ENCODE assay signal across 12 cellular contexts in the genomic region with DNA sequence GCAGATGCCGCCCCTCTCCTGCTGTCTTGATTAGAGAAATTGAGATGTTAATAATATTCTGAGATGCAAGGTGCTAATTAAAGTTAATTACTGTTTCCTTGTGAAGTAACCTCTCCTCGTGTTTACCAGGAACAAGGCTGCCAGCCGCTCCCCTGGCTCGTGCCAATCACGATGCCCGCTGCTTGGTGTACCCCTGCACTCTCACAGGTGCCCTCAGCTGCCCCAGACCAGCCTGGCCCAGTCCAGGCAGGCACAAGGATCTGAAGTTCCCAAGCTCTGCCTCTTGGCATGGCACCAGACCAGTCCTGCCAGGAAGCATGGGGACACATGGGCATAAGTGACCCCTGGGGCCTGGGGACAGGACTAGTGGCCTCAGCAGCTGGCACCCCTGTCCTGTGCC. TPM values are rescaled to one million over a fixed set of nuclear protein-coding genes. Genes with fewer than 3 reads are reported as not detected.
A peak's percentile ranks its signal among the peaks of the same experiment; 100 is the strongest.
DNase-seq lines count a peak whose midpoint lies in the region; ATAC-seq and TF ChIP-seq lines count a peak whose summit lies in the region.
"Had no signal": no experiment of that assay in that cellular context is flagged by ENCODE, and none has a peak within 500 bp of the region (broad histone marks: within the 10 kb centered on the region; RNA-seq: fewer than 3 reads in every experiment).

No MANE protein-coding gene starts in this region.

- H3K27ac ChIP-seq in C4-2B (peak overlapping the region; percentile 68), gastroesophageal sphincter (peak overlapping the region in 3 of 4 donors; percentile 34 to 71 (median 62)), psoas muscle (peak overlapping the region; percentile 53)
- H3K27ac ChIP-seq: hepatocyte, SK-N-MC had no signal

- DNase-seq in NCI-H69 (lab: John Stamatoyannopoulos, UW): peak; percentile 84
- DNase-seq in psoas muscle: no peak
- DNase-seq in cerebellum (ENCODE audit: low spot score): no peak
- no peak for DNase-seq in GM13976 (ENCODE audit: low spot score)
- DNase-seq in activated CD4-positive, alpha-beta T cell treated with anti-CD3 and anti-CD28 coated beads for 1 hour: no peak
- DNase-seq: NCI-H187 had no signal

- intact Hi-C loops in psoas muscle (cut with DNase I): no loop called here

- no peaks in the 10 kb centered on the region for H3K9me3 ChIP-seq in gastroesophageal sphincter
- no peaks in the 10 kb centered on the region for H3K9me3 ChIP-seq in psoas muscle

- H3K4me3 ChIP-seq in gastroesophageal sphincter (no peak overlapping the region), psoas muscle (no peak overlapping the region)
- H3K4me3 ChIP-seq: hepatocyte, SK-N-MC had no signal

- ATAC-seq in gastroesophageal sphincter (no peak), psoas muscle (no peak), HG02973 (IDR thresholded peaks at IDR 0.05; ENCODE audit: unreplicated experiment) (no peak)

- TF ChIP-seq CTCF in C4-2B (conservative IDR thresholded peaks at IDR 0.05) (no peak), gastroesophageal sphincter (IDR thresholded peaks at IDR 0.05) (no peak), psoas muscle (IDR thresholded peaks at IDR 0.05) (no peak), GM13976 (IDR thresholded peaks at IDR 0.05; ENCODE audit: borderline replicate concordance, control extremely low read depth, extremely low read depth, insufficient read depth, missing control alignments) (no peak)

- WGBS in gastroesophageal sphincter (ENCODE audit: low coverage in 1 of 2), 2 donors: 0 to 30% methylated on average over 1 to 2 of the region's 6 CpGs
- 32 to 54% (median 51%) methylated on average over 5 to 6 of the region's 6 CpGs for WGBS in psoas muscle, 3 donors

- H3K4me1 ChIP-seq in gastroesophageal sphincter (peaks cover 0 to 35% (median 0%) of the 10 kb centered on the region in 3 donors), psoas muscle (peaks cover 12% of the 10 kb centered on the region)

- H3K27me3 ChIP-seq in gastroesophageal sphincter: peaks cover 79% of the 10 kb centered on the region
- H3K27me3 ChIP-seq in psoas muscle (ENCODE audit: insufficient read depth in 3 of 3, low read length in 2 of 3): peaks cover 0 to 31% (median 0%) of the 10 kb centered on the region in 3 donors
- H3K27me3 ChIP-seq: hepatocyte had no signal

- TF ChIP-seq EP300 in gastroesophageal sphincter (IDR thresholded peaks at IDR 0.05): no peak

- H3K36me3 ChIP-seq in gastroesophageal sphincter: no peaks in the 10 kb centered on the region
- H3K36me3 ChIP-seq in psoas muscle (ENCODE audit: insufficient read depth in 1 of 2, low read depth in 1 of 2): no peaks in the 10 kb centered on the region

- no peak for TF ChIP-seq POLR2A in gastroesophageal sphincter (IDR thresholded peaks at IDR 0.05)

- in situ Hi-C loops in GM13976 (cut with MboI; ENCODE audit: low sequenced_read_pairs, unreplicated experiment): no loop called here

RNA-seq across cellular contexts. Expression of a gene that starts 36.4 kb away (rescaled TPM):
- 10 to 100 TPM; 23.0 to 52.8 (median 30.9) TPM for total RNA-seq in gastroesophageal sphincter
- 10 to 100 TPM; 10.1 to 17.4 (median 13.7) TPM for total RNA-seq in psoas muscle
- 1 to 10 TPM; 4.2 to 8.8 (median 5.1) TPM for polyA plus RNA-seq in psoas muscle
- total RNA-seq in cerebellum: 27.4 TPM
- total RNA-seq: activated CD8-positive, alpha-beta memory T cell treated with anti-CD3 and anti-CD28 coated beads for 36 hours had no signal
